Comparison of ENCODE assay signal across 9 cellular contexts in genomic region chr19:23758187-23759074, GRCh38. TPM values are rescaled to one million over a fixed set of nuclear protein-coding genes. Genes with fewer than 3 reads are reported as not detected.
A peak's percentile ranks its signal among the peaks of the same experiment; 100 is the strongest.
DNase-seq lines count a peak whose midpoint lies in the region; ATAC-seq, FAIRE-seq and TF ChIP-seq lines count a peak whose summit lies in the region.
"Had no signal": no experiment of that assay in that cellular context is flagged by ENCODE, and none has a peak within 500 bp of the region (broad histone marks: within the 10 kb centered on the region; RNA-seq: fewer than 3 reads in every experiment).

Gene ZNF681 (minus strand): TSS chr19:23758891. CDS start chr19:23758749, 142 bp downstream.

- no TSS peak for BruUV-seq in A673 (replicated peaks; lab: Mats Ljungman, UMichigan)

- POLR2A ChIA-PET in A673 (lab: Charles Lee; ENCODE audit: low non-redundant PET) = no interaction called here

- H3K4me1 ChIP-seq in A673 (ENCODE audit: insufficient read depth, low read length, poor library complexity, severe bottlenecking) = no peaks in the 10 kb centered on the region

- H3K36me3 ChIP-seq in A673 (ENCODE audit: insufficient read depth, low read length, poor library complexity, severe bottlenecking) = no peaks in the 10 kb centered on the region

- no peak within 1 kb of the TSS for H3K27ac ChIP-seq in A673 (ENCODE audit: low read depth, low read length, poor library complexity, severe bottlenecking)
- H3K27ac ChIP-seq: HL-60 had no signal

- ATAC-seq in GM18520 (IDR thresholded peaks at IDR 0.05; ENCODE audit: unreplicated experiment) (peak; percentile 79), HG03066 (IDR thresholded peaks at IDR 0.05; ENCODE audit: low read depth, unreplicated experiment) (peak; percentile 84)

- no peak within 1 kb of the TSS for H3K4me3 ChIP-seq in A673 (ENCODE audit: low read depth, low read length, poor library complexity, severe bottlenecking)

- intact Hi-C loops in A673 (cut with micrococcal nuclease; ENCODE audit: unreplicated experiment) = no loop called here

- peak; percentile 90 for FAIRE-seq in endometrium (lab: Jason Lieb, UNC)

- DNase-seq in A673 (ENCODE audit: low spot score) (peak; percentile 7), NCI-H510A (lab: John Stamatoyannopoulos, UW) (peak; percentile 88), midbrain (lab: John Stamatoyannopoulos, UW) (peak; percentile 92)
- peak; percentile 63 to 74 for DNase-seq in activated CD8-positive, alpha-beta memory T cell treated with anti-CD3 and anti-CD28 coated beads for 4 hours (ENCODE audit: low read depth in 2 of 2)
- DNase-seq in stimulated activated CD8-positive, alpha-beta memory T cell treated with anti-CD3 and anti-CD28 coated beads, Interleukin-15, amount 100 ng/mL, for 4 hours (ENCODE audit: low read depth in 2 of 2) = peak; percentile 58 to 75

- no peaks in the 10 kb centered on the region for H3K27me3 ChIP-seq in A673 (replicated peaks; ENCODE audit: insufficient read depth, low read depth, low read length, poor library complexity)

- no peak for TF ChIP-seq CTCF in A673 (conservative IDR thresholded peaks at IDR 0.05; ENCODE audit: low read depth, low read length)

- CTCF ChIA-PET in A673 (lab: Charles Lee) = no interaction called here

- peaks cover 8% of the 10 kb centered on the region for H3K9me3 ChIP-seq in A673 (ENCODE audit: low read depth, low read length, poor library complexity, severe bottlenecking)

RNA-seq across cellular contexts. Expression of gene ZNF681, which starts in this region (rescaled TPM):
- 0.07 and 0.15 TPM in 2 replicates for total RNA-seq in A673 (2021)

Comparison
In these comparisons a context has a peak if more than half of its experiments do, and no peak if none do; other contexts are left out.
1. Peak in DNase-seq in A673; RNA of the gene not detected or under 1 TPM.
2. DNase-seq: peak in every context shown above with its lines; median percentile 92 in midbrain; 88 in NCI-H510A; 68 in activated CD8-positive, alpha-beta memory T cell treated with anti-CD3 and anti-CD28 coated beads for 4 hours; 66 in stimulated activated CD8-positive, alpha-beta memory T cell treated with anti-CD3 and anti-CD28 coated beads, Interleukin-15, amount 100 ng/mL, for 4 hours; 7 in A673.